7 cellular contexts compared by ENCODE assay signal in genomic region chr3:130120291-130120690, GRCh38. TPM values are rescaled to one million over a fixed set of nuclear protein-coding genes. Genes with fewer than 3 reads are reported as not detected.
"Had no signal": no experiment of that assay in that cellular context is flagged by ENCODE, and none has a peak within 500 bp of the region (broad histone marks: within the 10 kb centered on the region; RNA-seq: fewer than 3 reads in every experiment).

No MANE protein-coding gene starts in this region.

RNA-seq across cellular contexts. Expression of gene ALG1L2, which starts 38.7 kb away (rescaled TPM):
- total RNA-seq: activated T-helper 2 cell treated with anti-CD3 and anti-CD28 coated beads, Interferon-gamma antibody, Interleukin-2, Interleukin-4, amounts not matched to agents 10 μg/mL and 5 μg/mL and 100 μg/mL, durations not matched to agents 14 hours and 24 hours and 36 hours; body of pancreas; cardiac septum; T-helper 1 cell treated with Interleukin-12 subunit alpha and Interleukin-12 subunit beta and Interleukin-4 antibody, amounts not matched to agents 30 ng/mL and 1 ng/mL, for 36 hours; T-helper 2 cell treated with Interferon-gamma antibody and Interleukin-4, amounts not matched to agents 100 ng/mL and 5 ng/mL, for 36 hours had no signal
- polyA plus RNA-seq: adipose tissue, aorta had no signal
